18 cellular contexts compared by ENCODE assay signal in genomic region chr13:74424455-74424854, GRCh38.
DNase-seq lines count a peak whose midpoint lies in the region; TF ChIP-seq lines count a peak whose summit lies in the region.
"Had no signal": no experiment of that assay in that cellular context is flagged by ENCODE, and none has a peak within 500 bp of the region (broad histone marks: within the 10 kb centered on the region; RNA-seq: fewer than 3 reads in every experiment).

No MANE protein-coding gene starts in this region.

- H2BK12ac ChIP-seq in trophoblast cell (ENCODE audit: low read length) = no peak overlapping the region

- H2BK120ac ChIP-seq in trophoblast cell (ENCODE audit: insufficient read depth, low read length, poor library complexity) = no peak overlapping the region

- H2AK5ac ChIP-seq in trophoblast cell (ENCODE audit: low read length) = no peak overlapping the region

- DNase-seq in HEK293T (ENCODE audit: extremely low spot score) (no peak), WERI-Rb-1 (peak; percentile 20), osteoblast (ENCODE audit: insufficient read length, low spot score, missing footprints) (peak; percentile 39), DMS 273 (lab: John Stamatoyannopoulos, UW; ENCODE audit: unreplicated experiment) (no peak), trophoblast cell (no peak), RWPE1 (ENCODE audit: low spot score) (no peak)
- DNase-seq: 8988T; ACHN; BE2C; C1 segment of cervical spinal cord; CD4-positive, alpha-beta memory T cell; CD4-positive, CD25-positive, alpha-beta regulatory T cell; CD8-positive, alpha-beta memory T cell; COR-L47; DMS79 treated with DMSO at 0.1 percent for 48 hours; GF-D8 had no signal

- H4K12ac ChIP-seq in trophoblast cell (ENCODE audit: low read depth, low read length) = no peak overlapping the region

- no peaks in the 10 kb centered on the region for H4K20me1 ChIP-seq in osteoblast (ENCODE audit: insufficient read depth, low read length)
- H4K20me1 ChIP-seq: BLaER1 had no signal

- no peak overlapping the region for H3K18ac ChIP-seq in trophoblast cell (ENCODE audit: low read length)

- no peaks in the 10 kb centered on the region for H3K79me1 ChIP-seq in trophoblast cell (ENCODE audit: low read length)

- TF ChIP-seq CTCF in HEK293 (tag by site-specific recombination; IDR thresholded peaks at IDR 0.05) = no peak
- no peak for TF ChIP-seq CTCF in WERI-Rb-1 (IDR thresholded peaks at IDR 0.05; ENCODE audit: low read depth, low read length)
- TF ChIP-seq CTCF in osteoblast (IDR thresholded peaks at IDR 0.05; ENCODE audit: extremely low read depth, low read depth, low read length) = no peak
- no peak for TF ChIP-seq CTCF in RWPE1 (conservative IDR thresholded peaks at IDR 0.05; ENCODE audit: low read depth)

- no peaks in the 10 kb centered on the region for H3K79me2 ChIP-seq in osteoblast (ENCODE audit: insufficient read depth, low read length)
- H3K79me2 ChIP-seq in trophoblast cell (ENCODE audit: control insufficient read depth, insufficient read depth, low read length, poor library complexity) = no peaks in the 10 kb centered on the region

- H3K23ac ChIP-seq in trophoblast cell (ENCODE audit: low read length) = no peak overlapping the region

- CTCF ChIA-PET in HEK293 (lab: Yijun Ruan, JAX) (no interaction called here), HEK293T (lab: Yijun Ruan, JAX) (no interaction called here), RWPE1 (lab: Yijun Ruan, JAX) (no interaction called here)

- H3K14ac ChIP-seq in trophoblast cell (ENCODE audit: low read length) = no peak overlapping the region

- H3K9me3 ChIP-seq in HEK293 (ENCODE audit: control insufficient read depth, insufficient read depth, low read depth, low read length) (no peaks in the 10 kb centered on the region), WERI-Rb-1 (ENCODE audit: severe bottlenecking) (no peaks in the 10 kb centered on the region), osteoblast (ENCODE audit: low read depth, low read length) (no peaks in the 10 kb centered on the region), trophoblast cell (ENCODE audit: insufficient read depth, low read depth, low read length) (no peaks in the 10 kb centered on the region)
- H3K9me3 ChIP-seq: BE2C had no signal

- H3K4me3 ChIP-seq in HEK293 (ENCODE audit: low read depth, low read length) (no peak overlapping the region), WERI-Rb-1 (ENCODE audit: low read depth, low read length) (no peak overlapping the region), osteoblast (ENCODE audit: insufficient read depth, low read length) (no peak overlapping the region), trophoblast cell (ENCODE audit: low read depth, low read length) (no peak overlapping the region)
- H3K4me3 ChIP-seq: BLaER1 had no signal

- no peak overlapping the region for H3K4ac ChIP-seq in trophoblast cell (ENCODE audit: low read depth, low read length)

- H3K4me2 ChIP-seq in osteoblast (ENCODE audit: insufficient read depth, low read length) = no peak overlapping the region
- no peak overlapping the region for H3K4me2 ChIP-seq in trophoblast cell (ENCODE audit: low read length)
- H3K4me2 ChIP-seq: BLaER1 had no signal

- H2AFZ ChIP-seq in osteoblast (ENCODE audit: low read length) (no peak overlapping the region), trophoblast cell (ENCODE audit: insufficient read depth, low read length, poor library complexity) (no peak overlapping the region)

- H3K9ac ChIP-seq in trophoblast cell (ENCODE audit: low read length) = no peak overlapping the region
- H3K9ac ChIP-seq: BLaER1 had no signal

- no peaks in the 10 kb centered on the region for H3K36me3 ChIP-seq in HEK293 (ENCODE audit: control insufficient read depth in 2 of 2, insufficient read depth in 1 of 2, low read length in 2 of 2)
- no peaks in the 10 kb centered on the region for H3K36me3 ChIP-seq in WERI-Rb-1
- H3K36me3 ChIP-seq in osteoblast (ENCODE audit: insufficient read depth, low read length) = no peaks in the 10 kb centered on the region
- H3K36me3 ChIP-seq in trophoblast cell (ENCODE audit: control insufficient read depth in 1 of 2, insufficient read depth in 2 of 2, low read length in 2 of 2) = no peaks in the 10 kb centered on the region
- H3K36me3 ChIP-seq: BE2C, BLaER1 had no signal

- H4K91ac ChIP-seq in trophoblast cell (ENCODE audit: low read depth, low read length) = no peak overlapping the region

- H3K27ac ChIP-seq in HEK293 (ENCODE audit: extremely low read depth, low read depth, low read length) (no peak overlapping the region), WERI-Rb-1 (peak overlapping the region; percentile 72), osteoblast (ENCODE audit: low read depth, low read length) (no peak overlapping the region), trophoblast cell (ENCODE audit: low read depth, low read length) (no peak overlapping the region), RWPE1 (no peak overlapping the region)
- H3K27ac ChIP-seq: BLaER1 had no signal

- H3K27me3 ChIP-seq in WERI-Rb-1 (ENCODE audit: insufficient read depth, low read depth, severe bottlenecking) (no peaks in the 10 kb centered on the region), osteoblast (ENCODE audit: insufficient read depth, low read length) (no peaks in the 10 kb centered on the region), trophoblast cell (ENCODE audit: insufficient read depth, low read length) (no peaks in the 10 kb centered on the region)
- H3K27me3 ChIP-seq: BE2C, BLaER1 had no signal

- H4K8ac ChIP-seq in trophoblast cell (ENCODE audit: low read depth, low read length) = no peak overlapping the region

- no peak overlapping the region for H2BK5ac ChIP-seq in trophoblast cell (ENCODE audit: low read depth, low read length, poor library complexity)

- WGBS in trophoblast cell (ENCODE audit: extremely low coverage, insufficient coverage, insufficient read length) = no CpG with 5 or more reads among the region's 3 CpGs

- POLR2A ChIA-PET in HEK293 (lab: Yijun Ruan, JAX) = no interaction called here
- POLR2A ChIA-PET in HEK293T (lab: Yijun Ruan, JAX) = no interaction called here
- POLR2A ChIA-PET in RWPE1 (lab: Yijun Ruan, JAX; ENCODE audit: low non-redundant PET) = no interaction called here

- H3K4me1 ChIP-seq in HEK293 (ENCODE audit: control insufficient read depth, insufficient read depth, low read length) (no peaks in the 10 kb centered on the region), osteoblast (ENCODE audit: insufficient read depth, low read length) (peaks cover 6% of the 10 kb centered on the region), trophoblast cell (ENCODE audit: control insufficient read depth in 1 of 2, insufficient read depth in 2 of 2, low read length in 2 of 2) (no peaks in the 10 kb centered on the region)
- H3K4me1 ChIP-seq: BE2C, BLaER1 had no signal

TF ChIP-seq in HEK293, 187 proteins besides CTCF, POLR2A, EP300 and RAD21:
- peak; percentile 53; the same call in 1 of the 2 replicates for TF ChIP-seq TRIM28 (IDR thresholded peaks at IDR 0.05; ENCODE audit: borderline replicate concordance, low read length)
- TF ChIP-seq ZNF138 (tag by site-specific recombination; IDR thresholded peaks at IDR 0.05; ENCODE audit: borderline replicate concordance) = no peak

TF ChIP-seq in HEK293T, 16 proteins besides CTCF, POLR2A, EP300 and RAD21:
- TF ChIP-seq TARDBP (IDR thresholded peaks at IDR 0.05) (no peak), PKNOX1 (IDR thresholded peaks at IDR 0.05) (peak; percentile 71)

Comparison
In these comparisons a context has a peak if more than half of its experiments do, and no peak if none do; other contexts are left out.
1. DNase-seq: peak in WERI-Rb-1 (single experiment) and osteoblast (single experiment); none in HEK293T (single experiment), DMS 273 (single experiment), trophoblast cell (0 of 2) and RWPE1 (single experiment).